8 cellular contexts compared by ENCODE assay signal in genomic region chr22:29359469-29359868, GRCh38. TPM values are rescaled to one million over a fixed set of nuclear protein-coding genes. Genes with fewer than 3 reads are reported as not detected.
A peak's percentile ranks its signal among the peaks of the same experiment; 100 is the strongest.
DNase-seq lines count a peak whose midpoint lies in the region; FAIRE-seq and TF ChIP-seq lines count a peak whose summit lies in the region.

No MANE protein-coding gene starts in this region.

- no peak overlapping the region for H3K4me2 ChIP-seq in neuronal stem cell (ENCODE audit: insufficient read depth, low read length, poor library complexity, severe bottlenecking)

- H2AK5ac ChIP-seq in neuronal stem cell (ENCODE audit: low read depth, low read length) = no peak overlapping the region

- H2BK12ac ChIP-seq in neuronal stem cell (ENCODE audit: low read length) = no peak overlapping the region

- no peak overlapping the region for H3K14ac ChIP-seq in neuronal stem cell (ENCODE audit: low read length)

- H3K9me3 ChIP-seq in kidney (ENCODE audit: control insufficient read depth in 1 of 2, low read length in 2 of 2) (no peaks in the 10 kb centered on the region), uterus (no peaks in the 10 kb centered on the region), neuronal stem cell (replicated peaks in 1 of 2; ENCODE audit: control insufficient read depth in 2 of 2, insufficient read depth in 1 of 2, low read depth in 1 of 2, low read length in 2 of 2) (no peaks in the 10 kb centered on the region)

- H2BK5ac ChIP-seq in neuronal stem cell (ENCODE audit: low read length) = no peak overlapping the region

- TF ChIP-seq CTCF in AG09309 (IDR thresholded peaks at IDR 0.05; ENCODE audit: control insufficient read depth, insufficient read depth, low read depth, low read length, missing control alignments) = peak; percentile 79
- TF ChIP-seq CTCF in brain microvascular endothelial cell (IDR thresholded peaks at IDR 0.05; ENCODE audit: low read depth, low read length, missing control alignments) = peak; percentile 90
- TF ChIP-seq CTCF in kidney (IDR thresholded peaks at IDR 0.05; ENCODE audit: borderline replicate concordance, extremely low read depth, insufficient read depth) = peak; percentile 31
- TF ChIP-seq CTCF in uterus (IDR thresholded peaks at IDR 0.05) = peak; percentile 55 to 74 (median 66)

- H3K4me3 ChIP-seq in AG09309 (ENCODE audit: control insufficient read depth, low read depth, low read length) = no peak overlapping the region
- H3K4me3 ChIP-seq in brain microvascular endothelial cell (ENCODE audit: low read depth, low read length) = no peak overlapping the region
- no peak overlapping the region for H3K4me3 ChIP-seq in kidney (ENCODE audit: low read length in 2 of 2)
- no peak overlapping the region for H3K4me3 ChIP-seq in uterus
- no peak overlapping the region for H3K4me3 ChIP-seq in neuronal stem cell (ENCODE audit: low read length in 2 of 2)

- no peak overlapping the region for H3K4ac ChIP-seq in neuronal stem cell (ENCODE audit: low read length)

- no peak overlapping the region for H2BK15ac ChIP-seq in neuronal stem cell (ENCODE audit: low read length)

- H3K27ac ChIP-seq in brain microvascular endothelial cell (no peak overlapping the region), kidney (ENCODE audit: low read depth in 2 of 2, low read length in 2 of 2) (no peak overlapping the region), uterus (peak overlapping the region in 1 of 2 donors; percentile 5), neuronal stem cell (replicated peaks; ENCODE audit: low read length) (no peak overlapping the region)

- H3K4me1 ChIP-seq in kidney (ENCODE audit: control insufficient read depth in 1 of 2, insufficient read depth in 1 of 2, low read depth in 1 of 2, low read length in 2 of 2) (peaks cover 0 to 3% of the 10 kb centered on the region in 2 donors), uterus (no peaks in the 10 kb centered on the region), neuronal stem cell (ENCODE audit: control insufficient read depth in 2 of 2, insufficient read depth in 1 of 2, low read depth in 1 of 2, low read length in 2 of 2) (peaks cover 0 to 9% of the 10 kb centered on the region in 2 donors)

- no peaks in the 10 kb centered on the region for H3K27me3 ChIP-seq in brain microvascular endothelial cell (replicated peaks)
- H3K27me3 ChIP-seq in uterus = no peaks in the 10 kb centered on the region
- H3K27me3 ChIP-seq in neuronal stem cell (ENCODE audit: control insufficient read depth in 3 of 3, insufficient read depth in 3 of 3, low read depth in 1 of 3, low read length in 3 of 3) = no peaks in the 10 kb centered on the region

- TF ChIP-seq RAD21 in Ishikawa (IDR thresholded peaks at IDR 0.05; ENCODE audit: low read depth) = peak; percentile 75

- intact Hi-C loops in kidney (cut with DNase I) = no loop called here
- intact Hi-C loops in uterus (cut with DNase I; ENCODE audit: low total_unique reads) = no loop called here

- TF ChIP-seq POLR2A in uterus (IDR thresholded peaks at IDR 0.05) = no peak
- no peak for TF ChIP-seq POLR2A in GM12891 (IDR thresholded peaks at IDR 0.05; ENCODE audit: low read depth, low read length)

- H3K23ac ChIP-seq in neuronal stem cell (ENCODE audit: low read depth, low read length, poor library complexity) = no peak overlapping the region

- H3K36me3 ChIP-seq in brain microvascular endothelial cell (replicated peaks) (peaks cover 20% of the 10 kb centered on the region), kidney (ENCODE audit: control insufficient read depth in 1 of 2, insufficient read depth in 2 of 2, low read length in 2 of 2) (peaks cover 12 to 35% of the 10 kb centered on the region in 2 donors), uterus (no peaks in the 10 kb centered on the region), neuronal stem cell (replicated peaks in 1 of 2; ENCODE audit: control insufficient read depth in 2 of 2, insufficient read depth in 2 of 2, low read length in 2 of 2) (peaks cover 15 to 48% of the 10 kb centered on the region in 2 donors)

- H4K8ac ChIP-seq in neuronal stem cell (ENCODE audit: low read depth, low read length) = no peak overlapping the region

- WGBS in neuronal stem cell (ENCODE audit: extremely low coverage in 2 of 2, insufficient read length in 2 of 2, insufficient replicate concordance in 1 of 2), 2 donors = no CpG with 5 or more reads among the region's 9 CpGs

- H3K79me1 ChIP-seq in neuronal stem cell (ENCODE audit: low read depth, low read length) = peaks cover under 1% of the 10 kb centered on the region

- TF ChIP-seq EP300 in Ishikawa (IDR thresholded peaks at IDR 0.05; ENCODE audit: borderline replicate concordance) = no peak

- no peak overlapping the region for H4K91ac ChIP-seq in neuronal stem cell (ENCODE audit: low read depth, low read length, poor library complexity)

- H2BK120ac ChIP-seq in neuronal stem cell (ENCODE audit: low read depth, low read length) = no peak overlapping the region

- no peak overlapping the region for H3K18ac ChIP-seq in neuronal stem cell (ENCODE audit: low read length)

- H2AFZ ChIP-seq in neuronal stem cell (ENCODE audit: low read length) = no peak overlapping the region

- no peak for FAIRE-seq in kidney (lab: Jason Lieb, UNC)
- FAIRE-seq in GM12891 (lab: Jason Lieb, UNC) = no peak

- no peak for DNase-seq in AG09309 (ENCODE audit: low read depth)
- peak; percentile 53 for DNase-seq in brain microvascular endothelial cell
- no peak for DNase-seq in kidney
- peak; percentile 62 to 66 for DNase-seq in uterus
- DNase-seq in neuronal stem cell (ENCODE audit: low spot score) = no peak
- no peak for DNase-seq in GM12891 (ENCODE audit: insufficient read length, low spot score)
- DNase-seq in T1000 (lab: John Stamatoyannopoulos, UW) = no peak

- in situ Hi-C loops in brain microvascular endothelial cell (cut with HindIII; ENCODE audit: low pct_ligation_motif_present, low sequenced_read_pairs) = no loop called here

- no peak overlapping the region for H3K9ac ChIP-seq in kidney (ENCODE audit: low read length in 2 of 2)
- no peak overlapping the region for H3K9ac ChIP-seq in neuronal stem cell (ENCODE audit: low read depth, low read length, poor library complexity)

TF ChIP-seq in GM12891, 5 proteins besides CTCF, POLR2A, EP300 and RAD21:
- TF ChIP-seq PAX5 (IDR thresholded peaks at IDR 0.05; ENCODE audit: insufficient read depth, low read length, severe bottlenecking) = no peak

RNA-seq across cellular contexts. Expression of gene AP1B1, which starts 28.9 kb away (rescaled TPM):
- 82.9 TPM for total RNA-seq in kidney
- 50.5 TPM for polyA plus RNA-seq in kidney (ENCODE audit: insufficient read depth, low read depth, low replicate concordance)
- 10 to 100 TPM; 32.3 to 49.6 (median 36.6) TPM for total RNA-seq in uterus
- polyA plus RNA-seq in neuronal stem cell (2013, experiment 1 of 2) = 25.9 TPM
- 25.4 TPM for polyA plus RNA-seq in neuronal stem cell (2013, experiment 2 of 2)
- 39.0 TPM for polyA plus RNA-seq in GM12891 (2012; ENCODE audit: low read depth, missing spikeins)

RNA-seq across cellular contexts. Expression of gene RASL10A, which starts 44.0 kb away (rescaled TPM):
- 1.2 TPM for total RNA-seq in kidney
- polyA plus RNA-seq in kidney (ENCODE audit: insufficient read depth, low read depth, low replicate concordance) = 0.73 TPM
- total RNA-seq in uterus = 1 to 10 TPM in 1 of 4 donors, under 1 TPM in 2, not detected in 1; 0.35 to 3.2 (median 0.79) TPM
- polyA plus RNA-seq in neuronal stem cell (2013, experiment 1 of 2) = 0.56 TPM
- 0.53 TPM for polyA plus RNA-seq in neuronal stem cell (2013, experiment 2 of 2)
- 0.63 TPM for polyA plus RNA-seq in GM12891 (2012; ENCODE audit: low read depth, missing spikeins)

RNA-seq across cellular contexts. Expression of gene GAS2L1, which starts 53.0 kb away (rescaled TPM):
- total RNA-seq in kidney = 27.2 TPM
- 24.2 TPM for polyA plus RNA-seq in kidney (ENCODE audit: insufficient read depth, low read depth, low replicate concordance)
- 10 to 100 TPM in 2 of 4 donors, 1 to 10 TPM in 2; 2.4 to 29.6 (median 11.9) TPM for total RNA-seq in uterus
- polyA plus RNA-seq in neuronal stem cell (2013, experiment 1 of 2) = 7.7 TPM
- polyA plus RNA-seq in neuronal stem cell (2013, experiment 2 of 2) = 7.4 TPM
- 0.21 TPM for polyA plus RNA-seq in GM12891 (2012; ENCODE audit: low read depth, missing spikeins)

Comparison
In these comparisons a context has a peak if more than half of its experiments do, and no peak if none do; other contexts are left out.
1. DNase-seq: peak in brain microvascular endothelial cell (single experiment) and uterus (2 of 2); none in AG09309 (single experiment), kidney (single experiment), neuronal stem cell (single experiment), GM12891 (single experiment) and T1000 (single experiment).
2. CTCF ChIP-seq: peak in every context shown above with its lines; median percentile 90 in brain microvascular endothelial cell; 79 in AG09309; 66 in uterus; 31 in kidney.